ENCODE assay signal across 8 cellular contexts in genomic region chr1:145918992-145919939, GRCh38. TPM values are rescaled to one million over a fixed set of nuclear protein-coding genes. Genes with fewer than 3 reads are reported as not detected.
DNase-seq lines count a peak whose midpoint lies in the region; ATAC-seq, FAIRE-seq and TF ChIP-seq lines count a peak whose summit lies in the region.

No MANE protein-coding gene starts in this region.

- H3K4me3 ChIP-seq in thoracic aorta, result peak overlapping the region; percentile 86

- peaks cover 18 to 29% of the 10 kb centered on the region in 2 donors for H3K4me1 ChIP-seq in thoracic aorta (ENCODE audit: control insufficient read depth in 1 of 2, low read depth in 2 of 2)

- peaks cover 11% of the 10 kb centered on the region for H3K36me3 ChIP-seq in thoracic aorta

- TF ChIP-seq CTCF in thoracic aorta (IDR thresholded peaks at IDR 0.05), result no peak

- no peaks in the 10 kb centered on the region for H3K9me3 Mint-ChIP-seq in effector memory CD8-positive, alpha-beta T cell

- peaks cover 48% of the 10 kb centered on the region for H3K36me3 Mint-ChIP-seq in effector memory CD8-positive, alpha-beta T cell (ENCODE audit: insufficient read depth)

- no peaks in the 10 kb centered on the region for H3K27me3 Mint-ChIP-seq in effector memory CD8-positive, alpha-beta T cell

- peak; percentile 57 for FAIRE-seq in GM19239 (lab: Jason Lieb, UNC)

- peak; percentile 50 for DNase-seq in COLO829 (ENCODE audit: low spot score)
- no peak for DNase-seq in GM19239 (ENCODE audit: insufficient read length, low spot score)
- peak; percentile 71 for DNase-seq in HT-29 (ENCODE audit: low spot score)
- DNase-seq in effector memory CD8-positive, alpha-beta T cell, result no peak
- DNase-seq in lung microvascular endothelial cell (ENCODE audit: low read depth in 2 of 2), result peak; percentile 54 to 74
- no peak for DNase-seq in thoracic aorta (ENCODE audit: low spot score)
- no peak for DNase-seq in T-helper 9 cell

- ATAC-seq in SK-N-SH treated with all-trans-retinoic acid at 6 μM for 48 hours (peak; percentile 92), thoracic aorta (ENCODE audit: insufficient number of reproducible peaks, low FRiP score, low read depth) (peak; percentile 36)
- ATAC-seq in effector memory CD8-positive, alpha-beta T cell (replicated peaks), result peak; percentile 5

- H3K27ac Mint-ChIP-seq in effector memory CD8-positive, alpha-beta T cell, result peak overlapping the region; percentile 89 to 94

- H3K9me3 ChIP-seq in thoracic aorta, result no peaks in the 10 kb centered on the region

- H3K4me1 Mint-ChIP-seq in effector memory CD8-positive, alpha-beta T cell (ENCODE audit: low read depth in 2 of 2), result peaks cover 26% of the 10 kb centered on the region in 2 donors

- no peaks in the 10 kb centered on the region for H3K27me3 ChIP-seq in thoracic aorta (replicated peaks; ENCODE audit: insufficient read depth)

- H3K4me3 Mint-ChIP-seq in effector memory CD8-positive, alpha-beta T cell, result peak overlapping the region; percentile 88 to 96

- H3K27ac ChIP-seq in thoracic aorta, result peak overlapping the region; percentile 82 to 83

TF ChIP-seq in SK-N-SH treated with all-trans-retinoic acid at 6 μM for 48 hours, 23 proteins besides CTCF, POLR2A, EP300 and RAD21:
- no peak for TF ChIP-seq ZNF8 (CRISPR knock-in tag; IDR thresholded peaks at IDR 0.05)
- no peak for TF ChIP-seq ZC3H10 (CRISPR knock-in tag; IDR thresholded peaks at IDR 0.05)
- no peak for TF ChIP-seq ZFP3 (CRISPR knock-in tag; IDR thresholded peaks at IDR 0.05)
- TF ChIP-seq ZNF565 (CRISPR knock-in tag; conservative IDR thresholded peaks at IDR 0.05; ENCODE audit: low read depth), result no peak
- TF ChIP-seq ISL1 (CRISPR knock-in tag; IDR thresholded peaks at IDR 0.05), result no peak
- TF ChIP-seq SNAI2 (CRISPR knock-in tag; IDR thresholded peaks at IDR 0.05), result no peak
- no peak for TF ChIP-seq ZNF70 (CRISPR knock-in tag; IDR thresholded peaks at IDR 0.05)
- no peak for TF ChIP-seq CREB5 (CRISPR knock-in tag; IDR thresholded peaks at IDR 0.05; ENCODE audit: low read depth)
- TF ChIP-seq TCF4 (CRISPR knock-in tag; IDR thresholded peaks at IDR 0.05; ENCODE audit: borderline replicate concordance), result no peak
- TF ChIP-seq OSR1 (CRISPR knock-in tag; IDR thresholded peaks at IDR 0.05), result no peak
- TF ChIP-seq CSDC2 (CRISPR knock-in tag; IDR thresholded peaks at IDR 0.05), result no peak
- TF ChIP-seq RARB (CRISPR knock-in tag; IDR thresholded peaks at IDR 0.05), result no peak
- TF ChIP-seq BACH2 (CRISPR knock-in tag; IDR thresholded peaks at IDR 0.05; ENCODE audit: borderline replicate concordance), result no peak
- TF ChIP-seq ARNTL (CRISPR knock-in tag; IDR thresholded peaks at IDR 0.05; ENCODE audit: borderline replicate concordance, low read depth), result no peak
- TF ChIP-seq PATZ1 (CRISPR knock-in tag; IDR thresholded peaks at IDR 0.05; ENCODE audit: borderline replicate concordance), result no peak
- TF ChIP-seq CSRNP3 (CRISPR knock-in tag; IDR thresholded peaks at IDR 0.05), result no peak

RNA-seq across cellular contexts. Expression of gene PEX11B, which starts 0.7 kb away (rescaled TPM):
- total RNA-seq in HT-29 (2014; rRNA removed; shearing (Covaris generic)), result 10.5 and 11.1 TPM in 2 replicates
- 24.8 and 31.9 TPM in 2 replicates for total RNA-seq in lung microvascular endothelial cell
- total RNA-seq in thoracic aorta, result 10 to 100 TPM; 21.7 to 25.3 TPM

RNA-seq across cellular contexts. Expression of gene RBM8A, which starts 8.0 kb away (rescaled TPM):
- total RNA-seq in HT-29 (2014; rRNA removed; shearing (Covaris generic)), result 88.3 and 93.5 TPM in 2 replicates
- 71.7 and 77.8 TPM in 2 replicates for total RNA-seq in lung microvascular endothelial cell
- 100 to 1,000 TPM in 1 of 2 donors, 10 to 100 TPM in 1; 37.8 to 151 TPM for total RNA-seq in thoracic aorta

RNA-seq across cellular contexts. Expression of gene ITGA10, which starts 9.4 kb away (rescaled TPM):
- total RNA-seq in HT-29 (2014; rRNA removed; shearing (Covaris generic)), result 0.08 and 0.10 TPM in 2 replicates
- 0.79 and 6.1 TPM in 2 replicates for total RNA-seq in lung microvascular endothelial cell
- total RNA-seq in thoracic aorta, result 100 to 1,000 TPM; 156 to 267 TPM

RNA-seq across cellular contexts. Expression of gene ANKRD35, which starts 33.6 kb away (rescaled TPM):
- 0.29 and 0.46 TPM in 2 replicates for total RNA-seq in HT-29 (2014; rRNA removed; shearing (Covaris generic))
- under 0.01 and 0.22 TPM in 2 replicates for total RNA-seq in lung microvascular endothelial cell
- 10 to 100 TPM in 1 of 2 donors, 1 to 10 TPM in 1; 9.6 to 15.7 TPM for total RNA-seq in thoracic aorta

RNA-seq across cellular contexts. Expression of gene LIX1L, which starts 38.6 kb away (rescaled TPM):
- 2.5 and 3.0 TPM in 2 replicates for total RNA-seq in HT-29 (2014; rRNA removed; shearing (Covaris generic))
- total RNA-seq in lung microvascular endothelial cell, result 18.1 and 21.8 TPM in 2 replicates
- 10 to 100 TPM; 45.4 to 49.5 TPM for total RNA-seq in thoracic aorta

Comparison
In these comparisons a context has a peak if more than half of its experiments do, and no peak if none do; other contexts are left out.
1. DNase-seq: peak in COLO829 (single experiment), HT-29 (single experiment) and lung microvascular endothelial cell (2 of 2); none in GM19239 (single experiment), effector memory CD8-positive, alpha-beta T cell (0 of 3), thoracic aorta (single experiment) and T-helper 9 cell (single experiment).
2. ATAC-seq: peak in every context shown above with its lines; median percentile 92 in SK-N-SH treated with all-trans-retinoic acid at 6 μM for 48 hours; 36 in thoracic aorta; 5 in effector memory CD8-positive, alpha-beta T cell.
3. RNA of gene ITGA10, which starts 9.4 kb away (total RNA-seq): 156 to 267 TPM in thoracic aorta; 0.79 to 6.1 TPM in lung microvascular endothelial cell and 0.08 to 0.10 TPM in HT-29; every median in the first group is over 10 times any median in the second.